In genomic region chr6:156563710-156564109, GRCh38 we compare ENCODE assay signal across 1 cellular context.
TF ChIP-seq lines count a peak whose summit lies in the region.

No MANE protein-coding gene starts in this region.

TF ChIP-seq in GM23338, 12 proteins besides CTCF, POLR2A, EP300 and RAD21 (continued from another document):
- TF ChIP-seq EZH2 (IDR thresholded peaks at IDR 0.05; ENCODE audit: low read depth, unreplicated experiment): no peak
- TF ChIP-seq REST (IDR thresholded peaks at IDR 0.05; ENCODE audit: unreplicated experiment): no peak
- TF ChIP-seq ZNF331 (CRISPR knock-in tag; IDR thresholded peaks at IDR 0.05; ENCODE audit: low read depth): no peak
- TF ChIP-seq ZNF114 (CRISPR knock-in tag; IDR thresholded peaks at IDR 0.05): no peak
- TF ChIP-seq NANOG (IDR thresholded peaks at IDR 0.05; ENCODE audit: borderline replicate concordance): no peak
